ENCODE assay signal across 18 cellular contexts in the genomic region with DNA sequence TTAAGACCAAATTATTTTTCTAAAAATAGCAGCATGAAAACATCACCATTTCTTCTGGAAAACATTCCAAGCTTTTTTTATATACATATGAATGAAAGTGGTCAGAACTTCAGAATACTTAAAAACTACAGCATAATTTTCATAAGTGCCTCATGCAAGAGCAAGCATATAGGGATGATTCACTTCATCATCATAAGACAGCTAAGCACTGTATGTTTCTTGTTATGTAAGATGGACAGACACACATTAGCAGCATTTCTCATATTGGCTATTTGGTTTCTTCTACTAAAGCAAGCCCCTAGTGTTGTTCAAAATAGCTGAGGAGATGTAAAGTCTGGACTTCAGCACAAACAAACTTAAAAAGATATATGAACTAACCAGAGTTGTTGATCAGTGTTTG.
DNase-seq lines count a peak whose midpoint lies in the region; ATAC-seq, FAIRE-seq and TF ChIP-seq lines count a peak whose summit lies in the region.
"Had no signal": no experiment of that assay in that cellular context is flagged by ENCODE, and none has a peak within 500 bp of the region (broad histone marks: within the 10 kb centered on the region; RNA-seq: fewer than 3 reads in every experiment).

No MANE protein-coding gene starts in this region.

- H4K20me1 ChIP-seq in PC-3 (ENCODE audit: low read length) (no peaks in the 10 kb centered on the region), astrocyte (ENCODE audit: insufficient read depth, low read length) (no peaks in the 10 kb centered on the region), keratinocyte (ENCODE audit: control insufficient read depth, extremely low read depth, insufficient read depth, low read length) (no peaks in the 10 kb centered on the region)

- H3K79me2 ChIP-seq in PC-3 (ENCODE audit: low read length) (no peaks in the 10 kb centered on the region), astrocyte (ENCODE audit: insufficient read depth, low read length) (no peaks in the 10 kb centered on the region), keratinocyte (ENCODE audit: control insufficient read depth, insufficient read depth, low read length) (no peaks in the 10 kb centered on the region)

- H3K36me3 Mint-ChIP-seq in astrocyte (ENCODE audit: low read depth, unreplicated experiment), result no peaks in the 10 kb centered on the region
- H3K36me3 Mint-ChIP-seq: CD8-positive, alpha-beta T cell had no signal

- H3K27me3 ChIP-seq in PC-3 (ENCODE audit: low read length), result peaks cover 82% of the 10 kb centered on the region
- peaks cover 10% of the 10 kb centered on the region for H3K27me3 ChIP-seq in astrocyte (ENCODE audit: insufficient read depth, low read length)
- H3K27me3 ChIP-seq in keratinocyte (ENCODE audit: control insufficient read depth, extremely low read depth, insufficient read depth, low read length), result peaks cover 29% of the 10 kb centered on the region

- FAIRE-seq in astrocyte (lab: Jason Lieb, UNC) (no peak), keratinocyte (lab: Jason Lieb, UNC) (peak; percentile 52)
- FAIRE-seq: A549, GM18507, H54 had no signal

- H3K4me2 ChIP-seq in PC-3 (ENCODE audit: low read length), result no peak overlapping the region
- no peak overlapping the region for H3K4me2 ChIP-seq in astrocyte (ENCODE audit: low read length)
- H3K4me2 ChIP-seq in keratinocyte (ENCODE audit: control insufficient read depth, extremely low read depth, insufficient read depth, low read depth, low read length), result no peak overlapping the region
- H3K4me2 ChIP-seq: A549 had no signal

- no peak overlapping the region for H3K4me3 ChIP-seq in PC-3 (ENCODE audit: low read length)
- H3K4me3 ChIP-seq in astrocyte (ENCODE audit: insufficient read depth, low read depth, low read length), result no peak overlapping the region
- H3K4me3 ChIP-seq in epithelial cell of esophagus (ENCODE audit: low read length), result no peak overlapping the region
- H3K4me3 ChIP-seq in keratinocyte (ENCODE audit: control insufficient read depth in 2 of 3, extremely low read depth in 1 of 3, insufficient read depth in 2 of 3, low read depth in 1 of 3, low read length in 3 of 3), result no peak overlapping the region
- H3K4me3 ChIP-seq: A549, GM23248 had no signal

- no peaks in the 10 kb centered on the region for H3F3A ChIP-seq in PC-3 (ENCODE audit: low read length, unreplicated experiment)

- no peaks in the 10 kb centered on the region for H3K4me1 Mint-ChIP-seq in astrocyte (ENCODE audit: low read depth, unreplicated experiment)

- peaks cover 13% of the 10 kb centered on the region for H3K27me3 Mint-ChIP-seq in astrocyte (ENCODE audit: low read depth, unreplicated experiment)

- no peak overlapping the region for H3K9ac ChIP-seq in PC-3 (ENCODE audit: low read length)
- no peak overlapping the region for H3K9ac ChIP-seq in astrocyte (ENCODE audit: low read length)
- H3K9ac ChIP-seq in keratinocyte (ENCODE audit: control insufficient read depth, extremely low read depth, insufficient read depth, low read length), result no peak overlapping the region
- H3K9ac ChIP-seq: GM23248 had no signal

- intact Hi-C loops in PC-3 (cut with micrococcal nuclease), result no loop called here

- H3K9me1 ChIP-seq in keratinocyte (ENCODE audit: control insufficient read depth, extremely low read depth, insufficient read depth, low read length), result no peaks in the 10 kb centered on the region

- no peak overlapping the region for H3K4me3 Mint-ChIP-seq in astrocyte (ENCODE audit: unreplicated experiment)
- H3K4me3 Mint-ChIP-seq: CD8-positive, alpha-beta T cell had no signal

- H3K4me1 ChIP-seq in PC-3 (ENCODE audit: insufficient read depth, low read length) (no peaks in the 10 kb centered on the region), astrocyte (ENCODE audit: insufficient read depth, low read length) (no peaks in the 10 kb centered on the region), keratinocyte (ENCODE audit: control insufficient read depth, extremely low read depth, insufficient read depth, low read length) (no peaks in the 10 kb centered on the region)
- H3K4me1 ChIP-seq: A549, BE2C had no signal

- dilution Hi-C loops in keratinocyte (cut with MboI; ENCODE audit: extremely low pct_ligation_motif_present, low sequenced_read_pairs), result no loop called here

- ATAC-seq in PC-3, result no peak
- ATAC-seq in HG02970 (IDR thresholded peaks at IDR 0.05; ENCODE audit: low FRiP score, unreplicated experiment), result no peak
- no peak for ATAC-seq in HG02571 (IDR thresholded peaks at IDR 0.05; ENCODE audit: unreplicated experiment)
- no peak for ATAC-seq in esophagus mucosa
- ATAC-seq: A549; CD8-positive, alpha-beta T cell had no signal

- H2AFZ ChIP-seq in PC-3 (ENCODE audit: low read length) (no peak overlapping the region), astrocyte (ENCODE audit: low read depth, low read length) (no peak overlapping the region), keratinocyte (ENCODE audit: control insufficient read depth, low read length) (no peak overlapping the region)
- H2AFZ ChIP-seq: GM23248 had no signal

- H3K36me3 ChIP-seq in PC-3 (ENCODE audit: low read depth, low read length), result no peaks in the 10 kb centered on the region
- H3K36me3 ChIP-seq in astrocyte (ENCODE audit: insufficient read depth, low read length), result no peaks in the 10 kb centered on the region
- H3K36me3 ChIP-seq in keratinocyte (ENCODE audit: control insufficient read depth in 2 of 2, extremely low read depth in 1 of 2, insufficient read depth in 2 of 2, low read length in 2 of 2), result no peaks in the 10 kb centered on the region
- H3K36me3 ChIP-seq: BE2C had no signal

- DNase-seq in PC-3 (peak; percentile 16), astrocyte (ENCODE audit: low read depth) (peak; percentile 0), epithelial cell of esophagus (ENCODE audit: low read depth) (peak; percentile 61), keratinocyte (ENCODE audit: low read depth, low spot score) (no peak), DMS79 (lab: John Stamatoyannopoulos, UW) (no peak)
- DNase-seq: BE2C; CD8-positive, alpha-beta T cell; COR-L47; DMS53; GM23248; KBM-7 had no signal

- H3K27ac ChIP-seq in PC-3 (ENCODE audit: low read length), result no peak overlapping the region
- no peak overlapping the region for H3K27ac ChIP-seq in astrocyte (ENCODE audit: low read depth, low read length)
- no peak overlapping the region for H3K27ac ChIP-seq in keratinocyte (ENCODE audit: control insufficient read depth, insufficient read depth, low read length)
- H3K27ac ChIP-seq: A549, C4-2B, GM23248 had no signal

- CTCF ChIA-PET in PC-3 (lab: Charles Lee), result no interaction called here

- no peak overlapping the region for H3K27ac Mint-ChIP-seq in astrocyte (ENCODE audit: unreplicated experiment)
- H3K27ac Mint-ChIP-seq: CD8-positive, alpha-beta T cell had no signal

- POLR2A ChIA-PET in PC-3 (lab: Charles Lee; ENCODE audit: unreplicated experiment), result no interaction called here

- TF ChIP-seq CTCF in PC-3 (conservative IDR thresholded peaks at IDR 0.05; ENCODE audit: low read depth, low read length) (no peak), astrocyte (IDR thresholded peaks at IDR 0.05; ENCODE audit: insufficient read depth, low read depth, low read length) (no peak), epithelial cell of esophagus (IDR thresholded peaks at IDR 0.05; ENCODE audit: insufficient read depth, low read depth, low read length, missing control alignments) (no peak), keratinocyte (optimal IDR thresholded peaks at IDR 0.05 in 1 of 3, IDR thresholded peaks at IDR 0.05 in 1 of 3, conservative IDR thresholded peaks at IDR 0.05 in 1 of 3; ENCODE audit: extremely low read depth in 1 of 3, insufficient read depth in 2 of 3, low read length in 3 of 3) (no peak)

- H3K9me3 Mint-ChIP-seq in astrocyte (ENCODE audit: unreplicated experiment), result no peaks in the 10 kb centered on the region
- H3K9me3 Mint-ChIP-seq: CD8-positive, alpha-beta T cell had no signal

- BruUV-seq in PC-3 (replicated peaks; lab: Mats Ljungman, UMichigan), result no TSS peak

- H3K9me3 ChIP-seq in PC-3 (ENCODE audit: low read length) (no peaks in the 10 kb centered on the region), astrocyte (ENCODE audit: insufficient read depth, low read depth, low read length) (no peaks in the 10 kb centered on the region), keratinocyte (ENCODE audit: control insufficient read depth, low read depth, low read length) (no peaks in the 10 kb centered on the region)
- H3K9me3 ChIP-seq: A549, BE2C had no signal

- no peaks in the 10 kb centered on the region for H3K9me2 ChIP-seq in PC-3 (replicated peaks; ENCODE audit: low read length)

Comparison
In these comparisons a context has a peak if more than half of its experiments do, and no peak if none do; other contexts are left out.
1. DNase-seq: peak in PC-3 (single experiment), astrocyte (single experiment) and epithelial cell of esophagus (single experiment); none in keratinocyte (single experiment) and DMS79 (single experiment).